ENCODE assay signal across 16 cellular contexts in the genomic region with DNA sequence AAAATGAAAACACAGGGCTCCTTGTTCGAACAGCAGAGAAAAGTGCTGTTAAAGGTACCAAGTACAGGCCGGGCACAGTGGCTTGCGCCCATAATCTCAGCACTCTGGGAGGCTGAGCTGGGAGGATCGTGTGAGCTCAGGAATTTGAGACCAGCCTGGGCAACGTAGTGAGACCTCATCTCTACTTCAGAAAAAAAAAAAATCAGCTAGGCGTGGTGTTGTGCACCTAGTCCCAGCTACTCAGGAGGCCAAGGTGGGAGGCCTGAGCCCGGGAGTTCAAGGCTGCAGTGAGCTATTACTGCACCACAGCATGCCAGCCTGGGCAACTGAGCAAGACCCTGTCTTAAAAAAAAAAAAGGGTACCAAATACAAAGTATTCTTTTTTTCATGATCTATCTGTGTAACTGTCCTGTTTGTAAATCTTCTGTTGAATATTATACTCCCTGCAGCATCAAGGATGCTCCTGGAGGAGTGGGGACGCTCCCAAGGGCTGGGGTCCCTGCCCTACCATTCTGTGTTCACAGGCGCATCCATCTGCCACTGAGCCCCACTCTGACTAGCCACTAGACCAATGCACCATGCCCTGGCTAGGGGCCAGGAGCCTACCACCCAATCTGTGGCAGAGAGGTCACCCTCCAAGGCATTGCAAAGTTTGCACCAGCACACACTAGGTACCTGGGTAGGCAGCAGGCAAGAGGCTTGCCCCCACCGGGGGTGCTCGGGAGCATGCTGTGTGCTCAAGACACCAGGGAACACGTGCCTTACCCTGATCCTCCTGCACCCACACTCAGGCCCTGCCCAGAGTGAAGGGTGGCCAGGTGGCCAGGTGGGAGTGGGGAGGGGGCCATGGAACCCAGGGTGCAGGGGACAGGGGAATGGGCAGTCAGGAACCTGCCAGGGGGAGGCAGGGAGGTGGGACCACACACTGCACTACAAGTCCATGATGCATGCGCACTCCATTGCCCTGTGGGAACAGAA.
DNase-seq lines count a peak whose midpoint lies in the region; ATAC-seq and TF ChIP-seq lines count a peak whose summit lies in the region.
"Had no signal": no experiment of that assay in that cellular context is flagged by ENCODE, and none has a peak within 500 bp of the region (broad histone marks: within the 10 kb centered on the region; RNA-seq: fewer than 3 reads in every experiment).

No MANE protein-coding gene starts in this region.

- H3K9me3 Mint-ChIP-seq in Caco-2 (ENCODE audit: unreplicated experiment) (no peaks in the 10 kb centered on the region), chondrocyte (ENCODE audit: low read depth) (no peaks in the 10 kb centered on the region)
- H3K9me3 Mint-ChIP-seq: CD8-positive, alpha-beta T cell had no signal

- no peak overlapping the region for H4K8ac ChIP-seq in neuronal stem cell (ENCODE audit: low read depth, low read length)

- no peak for ATAC-seq in HG03025 (IDR thresholded peaks at IDR 0.05; ENCODE audit: low FRiP score, unreplicated experiment)
- ATAC-seq in lower lobe of right lung, result no peak
- ATAC-seq: A549; CD8-positive, alpha-beta T cell; HCT116 had no signal

- peak overlapping the region; percentile 52 for H2AK5ac ChIP-seq in neuronal stem cell (ENCODE audit: low read depth, low read length)

- no peak overlapping the region for H3K4me3 ChIP-seq in Caco-2 (ENCODE audit: low read depth, low read length)
- peak overlapping the region in 1 of 2 donors; percentile 62 for H3K4me3 ChIP-seq in neuronal stem cell (ENCODE audit: low read length in 2 of 2)
- H3K4me3 ChIP-seq in lower lobe of right lung, result no peak overlapping the region
- H3K4me3 ChIP-seq: A549 had no signal

- DNase-seq in Caco-2 (no peak), chondrocyte (ENCODE audit: low spot score) (peak; percentile 59), neuronal stem cell (ENCODE audit: low spot score) (no peak), NCI-H524 treated with DMSO at 0.1 percent for 48 hours (lab: John Stamatoyannopoulos, UW) (no peak), lower lobe of right lung (no peak)
- no peak for DNase-seq in NK-92 treated with Interleukin-12 subunit alpha and Interleukin-12 subunit beta, amount 100 ng/mL, for 24 hours (lab: John Stamatoyannopoulos, UW)
- DNase-seq: BE2C; CD8-positive, alpha-beta T cell; COR-L47; DND-41; GDM1 had no signal

- TF ChIP-seq CTCF in C4-2B (conservative IDR thresholded peaks at IDR 0.05), result no peak
- TF ChIP-seq CTCF in Caco-2 (IDR thresholded peaks at IDR 0.05; ENCODE audit: insufficient read depth in 1 of 2, low read depth in 1 of 2, low read length in 1 of 2, severe bottlenecking in 1 of 2, unreplicated experiment in 1 of 2), result no peak
- TF ChIP-seq CTCF in chondrocyte (IDR thresholded peaks at IDR 0.05), result no peak
- no peak for TF ChIP-seq CTCF in lower lobe of right lung (IDR thresholded peaks at IDR 0.05)

- H3K27ac ChIP-seq in C4-2B (peak overlapping the region; percentile 42), neuronal stem cell (replicated peaks; ENCODE audit: low read length) (no peak overlapping the region), lower lobe of right lung (no peak overlapping the region)
- H3K27ac ChIP-seq: A549 had no signal

- POLR2A ChIA-PET in Caco-2 (lab: Charles Lee), result no interaction called here

- H3K27me3 Mint-ChIP-seq in Caco-2 (ENCODE audit: insufficient read depth, unreplicated experiment) (no peaks in the 10 kb centered on the region), chondrocyte (ENCODE audit: low read depth) (no peaks in the 10 kb centered on the region)

- CTCF ChIA-PET in Caco-2 (lab: Charles Lee), result no interaction called here

- H3K4me3 Mint-ChIP-seq in Caco-2 (ENCODE audit: unreplicated experiment) (no peak overlapping the region), chondrocyte (ENCODE audit: unreplicated experiment) (no peak overlapping the region)
- H3K4me3 Mint-ChIP-seq: CD14-positive monocyte; CD8-positive, alpha-beta T cell had no signal

- intact Hi-C loops in Caco-2 (cut with micrococcal nuclease; ENCODE audit: unreplicated experiment) (no loop called here), lower lobe of right lung (cut with DNase I) (no loop called here)

- H3K9me3 ChIP-seq in Caco-2 (peaks cover 24% of the 10 kb centered on the region), neuronal stem cell (replicated peaks in 1 of 2; ENCODE audit: control insufficient read depth in 2 of 2, insufficient read depth in 1 of 2, low read depth in 1 of 2, low read length in 2 of 2) (no peaks in the 10 kb centered on the region), lower lobe of right lung (no peaks in the 10 kb centered on the region)
- H3K9me3 ChIP-seq: A549, BE2C had no signal

- H3K36me3 Mint-ChIP-seq in Caco-2 (ENCODE audit: insufficient read depth, unreplicated experiment) (no peaks in the 10 kb centered on the region), chondrocyte (ENCODE audit: low read depth) (no peaks in the 10 kb centered on the region)
- H3K36me3 Mint-ChIP-seq: CD14-positive monocyte; CD8-positive, alpha-beta T cell had no signal

- peak overlapping the region; percentile 83 for H3K18ac ChIP-seq in neuronal stem cell (ENCODE audit: low read length)

- H3K4me2 ChIP-seq in neuronal stem cell (ENCODE audit: insufficient read depth, low read length, poor library complexity, severe bottlenecking), result no peak overlapping the region
- H3K4me2 ChIP-seq: A549 had no signal

- H2BK15ac ChIP-seq in neuronal stem cell (ENCODE audit: low read length), result no peak overlapping the region

- H3K4ac ChIP-seq in neuronal stem cell (ENCODE audit: low read length), result no peak overlapping the region

- WGBS in neuronal stem cell (ENCODE audit: extremely low coverage in 2 of 2, insufficient read length in 2 of 2, insufficient replicate concordance in 1 of 2), 2 donors, result no CpG with 5 or more reads among the region's 13 CpGs

- H3K36me3 ChIP-seq in Caco-2 (ENCODE audit: control insufficient read depth, insufficient read depth, low read length) (no peaks in the 10 kb centered on the region), neuronal stem cell (replicated peaks in 1 of 2; ENCODE audit: control insufficient read depth in 2 of 2, insufficient read depth in 2 of 2, low read length in 2 of 2) (no peaks in the 10 kb centered on the region), lower lobe of right lung (no peaks in the 10 kb centered on the region)
- H3K36me3 ChIP-seq: BE2C had no signal

- peak overlapping the region; percentile 91 for H3K27ac Mint-ChIP-seq in Caco-2 (ENCODE audit: unreplicated experiment)
- no peak overlapping the region for H3K27ac Mint-ChIP-seq in chondrocyte (ENCODE audit: unreplicated experiment)
- H3K27ac Mint-ChIP-seq: CD14-positive monocyte; CD8-positive, alpha-beta T cell had no signal

- H2BK12ac ChIP-seq in neuronal stem cell (ENCODE audit: low read length), result no peak overlapping the region

- no peak overlapping the region for H2AFZ ChIP-seq in neuronal stem cell (ENCODE audit: low read length)

- no peak overlapping the region for H2BK120ac ChIP-seq in neuronal stem cell (ENCODE audit: low read depth, low read length)

- H3K4me1 Mint-ChIP-seq in Caco-2 (ENCODE audit: low read depth, unreplicated experiment) (peaks cover 7% of the 10 kb centered on the region), chondrocyte (ENCODE audit: low read depth) (peaks cover 8% of the 10 kb centered on the region)
- H3K4me1 Mint-ChIP-seq: CD14-positive monocyte had no signal

- H2BK5ac ChIP-seq in neuronal stem cell (ENCODE audit: low read length), result no peak overlapping the region

- no peak overlapping the region for H3K9ac ChIP-seq in neuronal stem cell (ENCODE audit: low read depth, low read length, poor library complexity)

- H4K91ac ChIP-seq in neuronal stem cell (ENCODE audit: low read depth, low read length, poor library complexity), result no peak overlapping the region

- H3K79me1 ChIP-seq in neuronal stem cell (ENCODE audit: low read depth, low read length), result no peaks in the 10 kb centered on the region

- H3K23ac ChIP-seq in neuronal stem cell (ENCODE audit: low read depth, low read length, poor library complexity), result no peak overlapping the region

- no peak overlapping the region for H3K14ac ChIP-seq in neuronal stem cell (ENCODE audit: low read length)

- BruUV-seq in Caco-2 (replicated peaks; lab: Mats Ljungman, UMichigan), result no TSS peak

- H3K27me3 ChIP-seq in Caco-2 (replicated peaks; ENCODE audit: control insufficient read depth, insufficient read depth, low read length) (no peaks in the 10 kb centered on the region), neuronal stem cell (ENCODE audit: control insufficient read depth in 3 of 3, insufficient read depth in 3 of 3, low read depth in 1 of 3, low read length in 3 of 3) (no peaks in the 10 kb centered on the region), lower lobe of right lung (ENCODE audit: low read depth) (no peaks in the 10 kb centered on the region)
- H3K27me3 ChIP-seq: BE2C had no signal

- H3K4me1 ChIP-seq in Caco-2, result peaks cover 19% of the 10 kb centered on the region
- no peaks in the 10 kb centered on the region for H3K4me1 ChIP-seq in neuronal stem cell (ENCODE audit: control insufficient read depth in 2 of 2, insufficient read depth in 1 of 2, low read depth in 1 of 2, low read length in 2 of 2)
- H3K4me1 ChIP-seq in lower lobe of right lung, result no peaks in the 10 kb centered on the region
- H3K4me1 ChIP-seq: BE2C had no signal
